In genomic region chr3:27673701-27674100, GRCh38 we compare ENCODE assay signal across 16 cellular contexts. TPM values are rescaled to one million over a fixed set of nuclear protein-coding genes. Genes with fewer than 3 reads are reported as not detected.
"Had no signal": no experiment of that assay in that cellular context is flagged by ENCODE, and none has a peak within 500 bp of the region (broad histone marks: within the 10 kb centered on the region; RNA-seq: fewer than 3 reads in every experiment).

No MANE protein-coding gene starts in this region.

- H3K9me3 ChIP-seq: heart left ventricle, psoas muscle, sigmoid colon had no signal

- H3K9me3 Mint-ChIP-seq: activated CD8-positive, alpha-beta T cell treated with anti-CD3 and anti-CD28 coated beads for 36 hours; activated T-helper 1 cell treated with anti-CD3 and anti-CD28 coated beads, Interleukin-12 subunit alpha, Interleukin-12 subunit beta, Interleukin-2, Interleukin-4 antibody, amounts not matched to agents 30 ng/mL and 10 ng/mL and 1 ng/mL, durations not matched to agents 14 hours and 24 hours and 36 hours; nephron; type B pancreatic cell had no signal

- H3K27me3 Mint-ChIP-seq: activated CD8-positive, alpha-beta T cell treated with anti-CD3 and anti-CD28 coated beads for 36 hours; type B pancreatic cell had no signal

- DNase-seq: activated CD4-positive, alpha-beta T cell treated with anti-CD3 and anti-CD28 coated beads for 4 hours; activated CD8-positive, alpha-beta T cell treated with anti-CD3 and anti-CD28 coated beads for 36 hours; activated naive CD4-positive, alpha-beta T cell treated with Interleukin-2 at 50 U/mL for 16 hours; heart left ventricle; psoas muscle; sigmoid colon; stimulated activated CD4-positive, alpha-beta T cell treated with anti-CD3 and anti-CD28 coated beads, Interleukin-12 subunit alpha, Interleukin-12 subunit beta, amount 100 ng/mL, for 4 hours; stimulated activated naive CD4-positive, alpha-beta T cell; substantia nigra; T1000 had no signal

- H3K27me3 ChIP-seq: cardiac muscle cell, heart left ventricle, sigmoid colon had no signal

- H3K27ac Mint-ChIP-seq: activated CD8-positive, alpha-beta T cell treated with anti-CD3 and anti-CD28 coated beads for 36 hours; activated T-helper 1 cell treated with anti-CD3 and anti-CD28 coated beads, Interleukin-12 subunit alpha, Interleukin-12 subunit beta, Interleukin-2, Interleukin-4 antibody, amounts not matched to agents 30 ng/mL and 10 ng/mL and 1 ng/mL, durations not matched to agents 14 hours and 24 hours and 36 hours; nephron; type B pancreatic cell had no signal

- ATAC-seq: activated CD8-positive, alpha-beta T cell treated with anti-CD3 and anti-CD28 coated beads for 36 hours; heart left ventricle; psoas muscle had no signal

- H3K4me1 Mint-ChIP-seq: nephron had no signal

- H3K36me3 Mint-ChIP-seq: type B pancreatic cell had no signal

- H3K4me3 Mint-ChIP-seq: activated CD8-positive, alpha-beta T cell treated with anti-CD3 and anti-CD28 coated beads for 36 hours; activated T-helper 1 cell treated with anti-CD3 and anti-CD28 coated beads, Interleukin-12 subunit alpha, Interleukin-12 subunit beta, Interleukin-2, Interleukin-4 antibody, amounts not matched to agents 30 ng/mL and 10 ng/mL and 1 ng/mL, durations not matched to agents 14 hours and 24 hours and 36 hours; nephron; type B pancreatic cell had no signal

- H3K27ac ChIP-seq: cardiac muscle cell, heart left ventricle, psoas muscle, sigmoid colon had no signal

RNA-seq across cellular contexts. Expression of gene EOMES, which starts 48.4 kb away (rescaled TPM):
- total RNA-seq: astrocyte, cardiac muscle cell, lung microvascular endothelial cell, sigmoid colon had no signal
